8 cellular contexts compared by ENCODE assay signal in genomic region chr11:14358729-14359439, GRCh38. TPM values are rescaled to one million over a fixed set of nuclear protein-coding genes. Genes with fewer than 3 reads are reported as not detected.
DNase-seq lines count a peak whose midpoint lies in the region; ATAC-seq and TF ChIP-seq lines count a peak whose summit lies in the region.

Gene RRAS2 (minus strand): TSS chr11:14359183. CDS start chr11:14358870, 313 bp downstream.

- ATAC-seq in GM21367 (IDR thresholded peaks at IDR 0.05; ENCODE audit: unreplicated experiment) (peak; percentile 90), upper lobe of left lung (ENCODE audit: low FRiP score in 2 of 2) (peak; percentile 87 to 93)

- peak within 1 kb of the TSS; percentile 92 for H3K9ac ChIP-seq in HUES64 (ENCODE audit: low read depth, low read length)

- H3K4me3 Mint-ChIP-seq in activated naive CD8-positive, alpha-beta T cell treated with anti-CD3 and anti-CD28 coated beads for 36 hours = peak within 1 kb of the TSS; percentile 91
- H3K4me3 Mint-ChIP-seq in progenitor cell of endocrine pancreas (ENCODE audit: low read depth) = peak within 1 kb of the TSS; percentile 96

- H3K9me3 ChIP-seq in HUES64 (ENCODE audit: insufficient read depth, low read depth, low read length) = no peaks in the 10 kb centered on the region
- no peaks in the 10 kb centered on the region for H3K9me3 ChIP-seq in cardiac muscle cell (ENCODE audit: low read depth)
- no peaks in the 10 kb centered on the region for H3K9me3 ChIP-seq in upper lobe of left lung

- H3K4me1 Mint-ChIP-seq in activated naive CD8-positive, alpha-beta T cell treated with anti-CD3 and anti-CD28 coated beads for 36 hours = peaks cover 34% of the 10 kb centered on the region
- H3K4me1 Mint-ChIP-seq in progenitor cell of endocrine pancreas (ENCODE audit: low read depth) = peaks cover 14% of the 10 kb centered on the region

- peak within 1 kb of the TSS; percentile 89 for H3K27ac Mint-ChIP-seq in activated naive CD8-positive, alpha-beta T cell treated with anti-CD3 and anti-CD28 coated beads for 36 hours
- H3K27ac Mint-ChIP-seq in progenitor cell of endocrine pancreas = peak within 1 kb of the TSS; percentile 100

- DNase-seq in DMS153 (lab: John Stamatoyannopoulos, UW) (peak; percentile 14), SW 1271 (lab: John Stamatoyannopoulos, UW) (peak; percentile 52 to 57), cardiac muscle cell (ENCODE audit: low read depth in 1 of 2, low spot score in 1 of 2) (peak; percentile 83 to 90), progenitor cell of endocrine pancreas (ENCODE audit: low spot score, unreplicated experiment) (peak; percentile 66), upper lobe of left lung (peak; percentile 71 to 94)
- DNase-seq in activated naive CD8-positive, alpha-beta T cell treated with anti-CD3 and anti-CD28 coated beads for 36 hours = peak; percentile 88

- TF ChIP-seq POLR2A in upper lobe of left lung (IDR thresholded peaks at IDR 0.05) = peak in 3 of 4 donors; percentile 74 to 83 (median 81)

- H3K4me3 ChIP-seq in HUES64 (ENCODE audit: low read length) = peak within 1 kb of the TSS; percentile 99
- H3K4me3 ChIP-seq in cardiac muscle cell = peak within 1 kb of the TSS; percentile 68
- peak within 1 kb of the TSS; percentile 78 to 88 (median 82) for H3K4me3 ChIP-seq in upper lobe of left lung

- H3K36me3 Mint-ChIP-seq in activated naive CD8-positive, alpha-beta T cell treated with anti-CD3 and anti-CD28 coated beads for 36 hours = peaks cover 18% of the 10 kb centered on the region
- H3K36me3 Mint-ChIP-seq in progenitor cell of endocrine pancreas (ENCODE audit: insufficient read depth) = no peaks in the 10 kb centered on the region

- WGBS in HUES64 = under 1% methylated on average over 78 of the region's 78 CpGs
- 1 to 2% methylated on average over 11 to 45 of the region's 78 CpGs for WGBS in upper lobe of left lung, 2 donors

- H3K4me1 ChIP-seq in HUES64 (ENCODE audit: insufficient read depth, low read length) (peaks cover 27% of the 10 kb centered on the region), cardiac muscle cell (ENCODE audit: low read depth) (peaks cover 4% of the 10 kb centered on the region), upper lobe of left lung (peaks cover 9 to 21% (median 13%) of the 10 kb centered on the region in 4 donors)

- H3K27ac ChIP-seq in HUES64 (ENCODE audit: low read depth, low read length) (peak within 1 kb of the TSS; percentile 81), cardiac muscle cell (peak within 1 kb of the TSS; percentile 99), upper lobe of left lung (peak within 1 kb of the TSS; percentile 71 to 95 (median 84))

- H3K36me3 ChIP-seq in HUES64 (ENCODE audit: insufficient read depth, low read length) (peaks cover 4% of the 10 kb centered on the region; the same call in 1 of the 2 replicates), cardiac muscle cell (no peaks in the 10 kb centered on the region), upper lobe of left lung (no peaks in the 10 kb centered on the region)

- TF ChIP-seq CTCF in cardiac muscle cell (IDR thresholded peaks at IDR 0.05; ENCODE audit: low read depth, low read length) (peak; percentile 2), progenitor cell of endocrine pancreas (IDR thresholded peaks at IDR 0.05; ENCODE audit: unreplicated experiment) (peak; percentile 22), upper lobe of left lung (IDR thresholded peaks at IDR 0.05) (peak in 4 of 6 experiments; percentile 6 to 35 (median 22))

- peaks cover 3% of the 10 kb centered on the region for H3K27me3 Mint-ChIP-seq in activated naive CD8-positive, alpha-beta T cell treated with anti-CD3 and anti-CD28 coated beads for 36 hours
- H3K27me3 Mint-ChIP-seq in progenitor cell of endocrine pancreas = peaks cover 17% of the 10 kb centered on the region

- peaks cover 3% of the 10 kb centered on the region; the same call in 1 of the 2 replicates for H3K27me3 ChIP-seq in HUES64 (ENCODE audit: insufficient read depth, low read length)
- no peaks in the 10 kb centered on the region for H3K27me3 ChIP-seq in cardiac muscle cell
- no peaks in the 10 kb centered on the region for H3K27me3 ChIP-seq in upper lobe of left lung

- no peak for TF ChIP-seq EP300 in upper lobe of left lung (IDR thresholded peaks at IDR 0.05)

- H3K9me3 Mint-ChIP-seq in activated naive CD8-positive, alpha-beta T cell treated with anti-CD3 and anti-CD28 coated beads for 36 hours = no peaks in the 10 kb centered on the region
- no peaks in the 10 kb centered on the region for H3K9me3 Mint-ChIP-seq in progenitor cell of endocrine pancreas (ENCODE audit: low read depth)

RNA-seq across cellular contexts. Expression of gene RRAS2, which starts in this region (rescaled TPM):
- polyA plus RNA-seq in HUES64 (2013, experiment 1 of 2) = 114 TPM
- polyA plus RNA-seq in HUES64 (2013, experiment 2 of 2) = 116 TPM
- 10 to 100 TPM; 70.7 to 72.7 TPM for total RNA-seq in activated naive CD8-positive, alpha-beta T cell treated with anti-CD3 and anti-CD28 coated beads for 36 hours
- total RNA-seq in cardiac muscle cell (67.8 and 74.4 TPM in 2 replicates), progenitor cell of endocrine pancreas (45.5 and 46.6 TPM in 2 replicates), upper lobe of left lung (10 to 100 TPM; 23.0 to 70.4 (median 40.2) TPM)
- polyA plus RNA-seq in cardiac muscle cell = 72.3 and 75.9 TPM in 2 replicates

Comparison
In these comparisons a context has a peak if more than half of its experiments do, and no peak if none do; other contexts are left out.
1. Peak in every context shown above with its lines: DNase-seq, ATAC-seq, H3K4me3 ChIP-seq and H3K27ac ChIP-seq.
2. DNase-seq: peak in every context shown above with its lines; median percentile 88 in activated naive CD8-positive, alpha-beta T cell treated with anti-CD3 and anti-CD28 coated beads for 36 hours; 86 in cardiac muscle cell; 82 in upper lobe of left lung; 66 in progenitor cell of endocrine pancreas; 54 in SW 1271; 14 in DMS153.